In the genomic region with DNA sequence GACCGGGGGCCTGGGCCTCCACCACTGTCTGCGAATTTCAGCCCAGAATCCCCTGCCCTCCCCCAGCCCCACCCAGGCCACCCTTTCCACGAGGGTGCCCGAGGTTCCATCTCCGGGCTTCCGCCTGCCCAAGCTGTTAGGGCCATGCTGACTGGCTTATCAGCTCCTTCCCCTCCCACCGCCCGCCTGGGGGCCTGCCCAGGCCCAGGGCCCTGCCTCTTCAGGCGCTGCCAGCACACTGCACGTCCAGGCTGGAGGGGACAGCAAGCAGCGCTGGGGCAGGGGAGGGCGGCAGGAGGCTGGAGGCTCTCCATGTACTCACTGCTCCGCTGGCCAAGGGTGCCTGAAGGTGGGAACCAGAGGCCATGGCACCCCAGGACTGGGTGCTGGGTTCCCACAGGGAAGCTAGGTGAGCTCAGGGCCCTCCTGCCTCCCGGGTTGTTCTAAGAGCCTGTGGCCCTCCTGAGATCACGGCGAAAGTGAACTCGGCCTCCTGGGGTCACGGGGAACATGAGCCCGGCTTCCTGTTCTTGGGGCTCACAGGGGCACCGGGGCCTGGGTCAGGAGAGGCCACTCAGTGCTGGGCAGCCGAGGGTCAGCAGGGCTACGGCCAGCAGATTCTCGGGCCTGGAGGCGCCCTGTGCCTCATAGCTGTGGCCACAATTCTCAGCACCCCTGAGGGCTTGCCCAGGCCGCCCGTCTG, we compare ENCODE assay signal across 16 cellular contexts. TPM values are rescaled to one million over a fixed set of nuclear protein-coding genes. Genes with fewer than 3 reads are reported as not detected.
DNase-seq lines count a peak whose midpoint lies in the region; ATAC-seq and TF ChIP-seq lines count a peak whose summit lies in the region.
"Had no signal": no experiment of that assay in that cellular context is flagged by ENCODE, and none has a peak within 500 bp of the region (broad histone marks: within the 10 kb centered on the region; RNA-seq: fewer than 3 reads in every experiment).

No MANE protein-coding gene starts in this region.

- H3K4me3 ChIP-seq in lower lobe of right lung (no peak overlapping the region), transverse colon (no peak overlapping the region)
- H3K4me3 ChIP-seq: GM23248 had no signal

- ATAC-seq in esophagus mucosa (peak; percentile 2), lower lobe of right lung (peak; percentile 28 to 29), HG03354 (IDR thresholded peaks at IDR 0.05; ENCODE audit: poor library complexity, severe bottlenecking, unreplicated experiment) (no peak)

- TF ChIP-seq POLR2A in transverse colon (IDR thresholded peaks at IDR 0.05), result peak; percentile 62

- intact Hi-C loops in lower lobe of right lung (cut with DNase I), result no loop called here
- intact Hi-C loops in transverse colon (cut with DNase I; ENCODE audit: low total_unique reads), result no loop called here

- peak overlapping the region; percentile 53 for H3K27ac ChIP-seq in lower lobe of right lung
- H3K27ac ChIP-seq in transverse colon, result peak overlapping the region; percentile 80 to 95 (median 88)
- H3K27ac ChIP-seq in caudate nucleus (ENCODE audit: low read depth, low read length), result no peak overlapping the region
- H3K27ac ChIP-seq: 22Rv1, GM23248, HL-60 had no signal

- peaks cover 41% of the 10 kb centered on the region for H3K4me1 ChIP-seq in lower lobe of right lung
- peaks cover 42 to 72% (median 61%) of the 10 kb centered on the region in 4 donors for H3K4me1 ChIP-seq in transverse colon

- WGBS in transverse colon (ENCODE audit: low coverage in 1 of 2), 2 donors, result 61% methylated on average over 23 of the region's 26 CpGs; no CpG with 5 or more reads in 1 of the 2 donors

- peak; percentile 27 for DNase-seq in NCI-H82 (lab: John Stamatoyannopoulos, UW)
- no peak for DNase-seq in NCI-H82 treated with DMSO at 0.1 percent for 48 hours (lab: John Stamatoyannopoulos, UW; ENCODE audit: unreplicated experiment)
- no peak for DNase-seq in lower lobe of right lung
- DNase-seq in transverse colon, result peak; percentile 83
- DNase-seq in SW480 (ENCODE audit: low spot score), result no peak
- DNase-seq in caudate nucleus (lab: John Stamatoyannopoulos, UW), result no peak
- DNase-seq: activated CD4-positive, alpha-beta T cell treated with anti-CD3 and anti-CD28 coated beads, Interleukin-2, amount 50 U/mL, for 1 hour; activated naive CD4-positive, alpha-beta T cell treated with anti-CD3 and anti-CD28 coated beads for 36 hours; activated T-cell treated with anti-CD3 and anti-CD28 coated beads for 4 hours; GM23248; islet precursor cell; NCI-H2029 treated with DMSO at 0.1 percent for 48 hours had no signal

- H3K36me3 ChIP-seq in lower lobe of right lung (no peaks in the 10 kb centered on the region), transverse colon (no peaks in the 10 kb centered on the region)

- TF ChIP-seq EP300 in transverse colon (IDR thresholded peaks at IDR 0.05; ENCODE audit: low read depth), result no peak

- H3K9me3 ChIP-seq in lower lobe of right lung (no peaks in the 10 kb centered on the region), transverse colon (no peaks in the 10 kb centered on the region)

- H3K27me3 ChIP-seq in lower lobe of right lung (ENCODE audit: low read depth), result peaks cover 4% of the 10 kb centered on the region
- no peaks in the 10 kb centered on the region for H3K27me3 ChIP-seq in transverse colon

- in situ Hi-C loops in transverse colon (cut with MboI; ENCODE audit: low pct_ligation_motif_present in 1 of 4, low pct_unique_long_range_greater_than_20kb in 1 of 4, low sequenced_read_pairs in 3 of 4), result no loop called here

- no peak for TF ChIP-seq CTCF in lower lobe of right lung (IDR thresholded peaks at IDR 0.05)
- TF ChIP-seq CTCF in transverse colon (IDR thresholded peaks at IDR 0.05), result peak in 1 of 5 experiments; percentile 34

RNA-seq across cellular contexts. Expression of a gene that starts 57.7 kb away (rescaled TPM):
- total RNA-seq in esophagus mucosa (13.0 TPM), lower lobe of right lung (230 TPM), transverse colon (10 to 100 TPM; 12.3 to 64.7 (median 33.6) TPM)

RNA-seq across cellular contexts. Expression of a gene that starts 59.1 kb away (rescaled TPM):
- total RNA-seq in esophagus mucosa (30.6 TPM), lower lobe of right lung (91.4 TPM), transverse colon (100 to 1,000 TPM in 2 of 4 donors, 10 to 100 TPM in 2; 48.2 to 154 (median 98.2) TPM)

Comparison
In these comparisons a context has a peak if more than half of its experiments do, and no peak if none do; other contexts are left out.
1. DNase-seq: peak in NCI-H82 (single experiment) and transverse colon (single experiment); none in NCI-H82 treated with DMSO at 0.1 percent for 48 hours (single experiment), lower lobe of right lung (single experiment), SW480 (single experiment) and caudate nucleus (0 of 61).